8 cellular contexts compared by ENCODE assay signal in the genomic region with DNA sequence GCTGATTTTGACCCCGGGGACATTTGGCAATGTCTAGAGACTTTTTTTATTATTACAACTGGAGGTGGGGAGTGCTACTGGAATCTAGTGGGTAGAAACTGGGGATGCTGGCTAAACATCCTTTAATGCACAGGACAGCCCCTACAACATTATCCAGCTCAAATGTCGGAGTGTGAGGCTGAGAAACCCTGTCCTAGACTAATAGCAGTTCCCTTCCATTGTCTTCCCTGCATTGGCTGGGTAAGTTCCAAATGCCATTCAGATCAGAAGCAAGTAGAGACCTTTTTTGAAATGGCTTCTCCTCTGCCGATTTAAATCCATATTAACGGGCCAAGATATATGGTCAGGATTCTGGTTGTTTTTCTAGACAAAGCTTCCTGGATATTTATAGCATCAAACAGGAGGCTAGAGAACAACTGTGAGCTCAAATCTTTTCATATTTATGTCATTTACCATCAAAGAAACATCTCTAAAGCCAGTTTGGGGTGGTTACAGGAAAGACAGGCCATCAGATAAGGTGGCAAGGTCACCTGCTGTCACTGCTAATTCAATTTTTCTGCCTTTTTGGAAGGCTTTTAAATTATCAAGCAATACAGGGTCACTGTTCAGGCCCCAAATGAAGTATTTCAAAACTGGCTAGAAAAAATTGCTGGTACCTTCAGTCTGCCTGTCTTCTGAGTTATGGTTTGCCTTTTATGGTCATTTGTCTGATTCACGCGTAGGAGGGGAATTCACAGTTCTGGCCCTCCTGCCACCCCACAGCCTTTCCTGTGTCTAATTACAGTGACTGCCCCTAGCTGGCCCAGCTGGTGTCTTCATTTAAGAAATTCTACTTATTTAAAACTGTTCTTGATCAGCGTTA. TPM values are rescaled to one million over a fixed set of nuclear protein-coding genes. Genes with fewer than 3 reads are reported as not detected.
DNase-seq lines count a peak whose midpoint lies in the region; ATAC-seq and TF ChIP-seq lines count a peak whose summit lies in the region.

No MANE protein-coding gene starts in this region.

- peak; percentile 42 for DNase-seq in AG04450 (ENCODE audit: low read depth, low spot score)
- no peak for DNase-seq in coronary artery (ENCODE audit: low spot score)
- peak; percentile 90 for DNase-seq in osteoblast (ENCODE audit: insufficient read length, low spot score, missing footprints)
- no peak for DNase-seq in DMS79 treated with DMSO at 0.1 percent for 48 hours (lab: John Stamatoyannopoulos, UW)
- no peak for DNase-seq in KG1 (lab: John Stamatoyannopoulos, UW)

- H3K9me2 ChIP-seq in SU-DHL-6 (replicated peaks; ENCODE audit: insufficient read depth, low read length): no peaks in the 10 kb centered on the region

- POLR2A ChIA-PET in AG04450 (lab: Yijun Ruan, JAX): no interaction called here

- H3K4me3 ChIP-seq in AG04450 (ENCODE audit: low read depth, low read length): no peak overlapping the region
- no peak overlapping the region for H3K4me3 ChIP-seq in SU-DHL-6 (ENCODE audit: insufficient read depth, low read length, poor library complexity, severe bottlenecking)
- H3K4me3 ChIP-seq in coronary artery: no peak overlapping the region
- no peak overlapping the region for H3K4me3 ChIP-seq in osteoblast (ENCODE audit: insufficient read depth, low read length)

- CTCF ChIA-PET in AG04450 (lab: Charles Lee): interaction anchor here (0.6 to 2.6 kb wide), 3 partner anchors 15 to 990 kb away, joined by 3 to 17 read pairs (median 4); no protein-coding TSS in a partner anchor

- TF ChIP-seq CTCF in AG04450 (IDR thresholded peaks at IDR 0.05; ENCODE audit: low read depth, low read length) (no peak), SU-DHL-6 (IDR thresholded peaks at IDR 0.05; ENCODE audit: insufficient read depth, low read length, poor library complexity, severe bottlenecking) (no peak), coronary artery (IDR thresholded peaks at IDR 0.05) (no peak), osteoblast (IDR thresholded peaks at IDR 0.05; ENCODE audit: extremely low read depth, low read depth, low read length) (no peak)

- no peak overlapping the region for H2AFZ ChIP-seq in SU-DHL-6 (ENCODE audit: low read depth, low read length, severe bottlenecking)
- peak overlapping the region; percentile 61 for H2AFZ ChIP-seq in osteoblast (ENCODE audit: low read length)

- H3K79me2 ChIP-seq in SU-DHL-6 (ENCODE audit: insufficient read depth, low read length) (no peaks in the 10 kb centered on the region), osteoblast (ENCODE audit: insufficient read depth, low read length) (no peaks in the 10 kb centered on the region)

- H3K9me3 ChIP-seq in AG04450 (ENCODE audit: control insufficient read depth, insufficient read depth, low read length): no peaks in the 10 kb centered on the region
- no peaks in the 10 kb centered on the region for H3K9me3 ChIP-seq in SU-DHL-6 (ENCODE audit: insufficient read depth, low read length)
- no peaks in the 10 kb centered on the region for H3K9me3 ChIP-seq in osteoblast (ENCODE audit: low read depth, low read length)

- H3F3A ChIP-seq in SU-DHL-6 (ENCODE audit: insufficient read depth): peaks cover 17% of the 10 kb centered on the region

- H3K4me2 ChIP-seq in SU-DHL-6 (ENCODE audit: low read depth, low read length, poor library complexity, severe bottlenecking) (peak overlapping the region; percentile 52), osteoblast (ENCODE audit: insufficient read depth, low read length) (peak overlapping the region; percentile 31)

- H4K20me1 ChIP-seq in SU-DHL-6 (ENCODE audit: low read depth, low read length): no peaks in the 10 kb centered on the region
- H4K20me1 ChIP-seq in osteoblast (ENCODE audit: insufficient read depth, low read length): no peaks in the 10 kb centered on the region

- H3K27me3 ChIP-seq in AG04450 (ENCODE audit: control insufficient read depth, insufficient read depth, low read length) (no peaks in the 10 kb centered on the region), SU-DHL-6 (ENCODE audit: low read length) (no peaks in the 10 kb centered on the region), osteoblast (ENCODE audit: insufficient read depth, low read length) (no peaks in the 10 kb centered on the region)

- ATAC-seq in GM19035 (IDR thresholded peaks at IDR 0.05; ENCODE audit: unreplicated experiment) (peak; percentile 95), HG03108 (IDR thresholded peaks at IDR 0.05; ENCODE audit: unreplicated experiment) (peak; percentile 96)

- H3K4me1 ChIP-seq in osteoblast (ENCODE audit: insufficient read depth, low read length): peaks cover 24% of the 10 kb centered on the region

- peak overlapping the region; percentile 46 for H3K9ac ChIP-seq in SU-DHL-6 (ENCODE audit: low read length)

- peaks cover 18% of the 10 kb centered on the region for H3K36me3 ChIP-seq in SU-DHL-6 (ENCODE audit: low read length)
- H3K36me3 ChIP-seq in osteoblast (ENCODE audit: insufficient read depth, low read length): peaks cover 35% of the 10 kb centered on the region

- H3K27ac ChIP-seq in AG04450 (ENCODE audit: low read depth, low read length) (peak overlapping the region; percentile 80), SU-DHL-6 (ENCODE audit: low read depth, low read length) (peak overlapping the region; percentile 94), coronary artery (peak overlapping the region; percentile 78 to 80), osteoblast (ENCODE audit: low read depth, low read length) (peak overlapping the region; percentile 58)

RNA-seq across cellular contexts. Expression of a gene that starts 20.1 kb away (rescaled TPM):
- polyA plus RNA-seq in AG04450 (2011; rRNA removed): 0.58 and 0.77 TPM in 2 replicates
- 0.60 and 0.78 TPM in 2 replicates for polyA minus RNA-seq in AG04450 (2011; rRNA and poly(A)+ RNA removed)
- 0.59 and 1.1 TPM in 2 replicates for total RNA-seq in osteoblast

RNA-seq across cellular contexts. Expression of a gene that starts 57.1 kb away (rescaled TPM):
- 30.7 and 31.6 TPM in 2 replicates for polyA plus RNA-seq in AG04450 (2011; rRNA removed)
- polyA minus RNA-seq in AG04450 (2011; rRNA and poly(A)+ RNA removed): 48.4 and 50.3 TPM in 2 replicates
- total RNA-seq in osteoblast: 28.2 and 33.6 TPM in 2 replicates

RNA-seq across cellular contexts. Expression of a gene that starts 58.4 kb away (rescaled TPM):
- 6.3 and 7.3 TPM in 2 replicates for polyA plus RNA-seq in AG04450 (2011; rRNA removed)
- polyA minus RNA-seq in AG04450 (2011; rRNA and poly(A)+ RNA removed): 10.1 and 11.9 TPM in 2 replicates
- total RNA-seq in osteoblast: 9.8 and 10.6 TPM in 2 replicates

RNA-seq across cellular contexts. Expression of a gene that starts 59.4 kb away (rescaled TPM):
- 30.2 and 42.1 TPM in 2 replicates for polyA plus RNA-seq in AG04450 (2011; rRNA removed)
- polyA minus RNA-seq in AG04450 (2011; rRNA and poly(A)+ RNA removed): 22.7 and 51.0 TPM in 2 replicates
- total RNA-seq in osteoblast: 60.4 and 67.7 TPM in 2 replicates

Comparison
In these comparisons a context has a peak if more than half of its experiments do, and no peak if none do; other contexts are left out.
1. DNase-seq: peak in AG04450 (single experiment) and osteoblast (single experiment); none in coronary artery (single experiment), DMS79 treated with DMSO at 0.1 percent for 48 hours (single experiment) and KG1 (single experiment).
2. Peak in every context shown above with its lines, with median percentiles within 50 percentile points of each other: H3K27ac ChIP-seq.